Comparison of ENCODE assay signal across 9 cellular contexts in the genomic region with DNA sequence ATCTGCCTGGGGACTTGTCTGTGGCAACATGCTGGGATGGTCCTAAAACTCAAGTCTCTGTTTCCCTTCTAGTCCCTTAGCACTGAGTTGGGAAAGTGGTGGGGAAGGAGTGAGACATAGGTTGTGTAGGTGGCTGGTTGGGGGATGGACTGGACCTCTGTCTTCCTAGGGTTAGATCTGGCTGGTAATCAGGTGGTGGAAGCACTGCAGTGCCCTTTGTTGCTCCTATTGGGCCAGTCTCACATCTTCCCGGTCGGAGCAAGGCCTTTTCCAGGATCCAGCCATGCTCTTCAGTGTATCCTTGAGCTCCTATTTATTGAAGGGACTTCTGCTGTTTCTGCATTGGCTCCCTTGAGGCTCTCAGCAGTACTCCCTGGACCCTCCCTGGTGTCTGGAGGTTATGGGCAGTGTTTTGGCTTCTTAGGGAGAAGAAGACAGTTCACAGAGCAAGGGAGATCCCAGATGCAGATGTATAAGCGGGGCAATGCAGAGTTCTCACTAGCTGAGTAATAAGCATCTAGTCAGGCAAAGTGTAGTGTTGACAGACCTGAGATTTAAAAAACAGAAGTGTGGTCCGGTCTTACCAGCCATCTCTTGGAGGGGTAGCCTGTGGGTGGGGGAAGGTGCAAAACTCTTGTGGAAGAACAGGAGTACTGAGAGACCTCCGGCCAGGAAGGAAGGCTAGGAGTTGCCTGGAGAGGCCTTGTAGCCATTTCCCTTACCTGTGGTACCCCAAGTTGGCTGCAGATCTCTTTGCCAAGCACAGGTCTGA. TPM values are rescaled to one million over a fixed set of nuclear protein-coding genes. Genes with fewer than 3 reads are reported as not detected.
A peak's percentile ranks its signal among the peaks of the same experiment; 100 is the strongest.
DNase-seq lines count a peak whose midpoint lies in the region; ATAC-seq, FAIRE-seq and TF ChIP-seq lines count a peak whose summit lies in the region.
"Had no signal": no experiment of that assay in that cellular context is flagged by ENCODE, and none has a peak within 500 bp of the region (broad histone marks: within the 10 kb centered on the region; RNA-seq: fewer than 3 reads in every experiment).

No MANE protein-coding gene starts in this region.

- no peak for TF ChIP-seq POLR2A in GM12891 (IDR thresholded peaks at IDR 0.05; ENCODE audit: low read depth, low read length)
- no peak for TF ChIP-seq POLR2A in Peyer's patch (IDR thresholded peaks at IDR 0.05)
- TF ChIP-seq POLR2A in sigmoid colon (IDR thresholded peaks at IDR 0.05), result no peak

- peak overlapping the region; percentile 71 to 96 (median 90) for H3K27ac ChIP-seq in Peyer's patch
- peak overlapping the region; percentile 96 to 99 (median 99) for H3K27ac ChIP-seq in sigmoid colon

- TF ChIP-seq EP300 in sigmoid colon (IDR thresholded peaks at IDR 0.05), result no peak

- TF ChIP-seq CTCF in Peyer's patch (IDR thresholded peaks at IDR 0.05) (no peak), epithelial cell of proximal tubule (conservative IDR thresholded peaks at IDR 0.05; ENCODE audit: low read depth, low read length) (no peak), sigmoid colon (IDR thresholded peaks at IDR 0.05) (no peak)

- H3K27me3 ChIP-seq in Peyer's patch, result no peaks in the 10 kb centered on the region
- no peaks in the 10 kb centered on the region for H3K27me3 ChIP-seq in sigmoid colon

- WGBS in sigmoid colon, 2 donors, result 73 to 78% methylated on average over 5 of the region's 5 CpGs

- intact Hi-C loops in sigmoid colon (cut with DNase I), result loop anchor here (2.0 to 10.0 kb wide), 5 partner anchors 39 to 618 kb away; partner anchors contain the start of genes NRN1L, PSKH1, RANBP10 and RIPOR1

- H3K4me3 ChIP-seq in Peyer's patch (peak overlapping the region; percentile 87 to 94 (median 90)), epithelial cell of proximal tubule (ENCODE audit: low read depth, low read length) (peak overlapping the region; percentile 99), sigmoid colon (peak overlapping the region; percentile 67 to 89 (median 85))

- no peak for DNase-seq in GM12891 (ENCODE audit: insufficient read length, low spot score)
- no peak for DNase-seq in Peyer's patch
- DNase-seq in epithelial cell of proximal tubule (ENCODE audit: low read depth), result no peak
- no peak for DNase-seq in sigmoid colon
- DNase-seq in activated effector memory CD4-positive, alpha-beta T cell treated with anti-CD3 and anti-CD28 coated beads, Interleukin-2, amount 50 U/mL, for 16 hours, result no peak
- no peak for DNase-seq in NCI-H1092 treated with DMSO at 0.1 percent for 48 hours (lab: John Stamatoyannopoulos, UW)
- DNase-seq in dermis blood vessel endothelial cell, result no peak

- ATAC-seq in GM18873 (IDR thresholded peaks at IDR 0.05; ENCODE audit: low FRiP score, unreplicated experiment), result no peak

- H3K9me3 ChIP-seq in Peyer's patch (no peaks in the 10 kb centered on the region), sigmoid colon (no peaks in the 10 kb centered on the region)
- H3K9me3 ChIP-seq: mucosa of descending colon had no signal

- peaks cover 0 to 50% (median 41%) of the 10 kb centered on the region in 4 donors for H3K4me1 ChIP-seq in Peyer's patch
- peaks cover 0 to 62% (median 59%) of the 10 kb centered on the region in 4 donors for H3K4me1 ChIP-seq in sigmoid colon

- H3K36me3 ChIP-seq in Peyer's patch, result no peaks in the 10 kb centered on the region
- H3K36me3 ChIP-seq in sigmoid colon, result no peaks in the 10 kb centered on the region

- FAIRE-seq in GM12891 (lab: Jason Lieb, UNC), result no peak

TF ChIP-seq in GM12891, 5 proteins besides CTCF, POLR2A, EP300 and RAD21:
- TF ChIP-seq SPI1 (IDR thresholded peaks at IDR 0.05; ENCODE audit: low read depth, low read length) (peak; percentile 41; the same call in 1 of the 2 replicates), POU2F2 (IDR thresholded peaks at IDR 0.05; ENCODE audit: low read depth, low read length) (no peak)

RNA-seq across cellular contexts. Expression of gene NUTF2, which starts 1.3 kb away (rescaled TPM):
- 155 TPM for polyA plus RNA-seq in GM12891 (2012; ENCODE audit: low read depth, missing spikeins)
- total RNA-seq in Peyer's patch (10 to 100 TPM; 55.5 to 82.5 (median 69.1) TPM), epithelial cell of proximal tubule (219 and 549 TPM in 2 replicates), sigmoid colon (100 to 1,000 TPM in 1 of 4 donors, 10 to 100 TPM in 3; 50.8 to 106 (median 85.4) TPM), dermis blood vessel endothelial cell (176 and 260 TPM in 2 replicates)
- 100 to 1,000 TPM in 1 of 3 donors, 10 to 100 TPM in 2; 93.8 to 115 (median 99.7) TPM for polyA plus RNA-seq in sigmoid colon

RNA-seq across cellular contexts. Expression of gene CENPT, which starts 2.0 kb away (rescaled TPM):
- polyA plus RNA-seq in GM12891 (2012; ENCODE audit: low read depth, missing spikeins), result 28.0 TPM
- total RNA-seq in Peyer's patch (100 to 1,000 TPM in 2 of 4 donors, 10 to 100 TPM in 2; 64.8 to 138 (median 94.6) TPM), epithelial cell of proximal tubule (36.3 and 40.4 TPM in 2 replicates), sigmoid colon (10 to 100 TPM; 27.5 to 53.7 (median 41.8) TPM), dermis blood vessel endothelial cell (21.7 and 30.0 TPM in 2 replicates)
- 10 to 100 TPM in 2 of 3 donors, 1 to 10 TPM in 1; 9.6 to 38.3 (median 19.0) TPM for polyA plus RNA-seq in sigmoid colon

RNA-seq across cellular contexts. Expression of gene THAP11, which starts 3.4 kb away (rescaled TPM):
- 13.6 TPM for polyA plus RNA-seq in GM12891 (2012; ENCODE audit: low read depth, missing spikeins)
- total RNA-seq in Peyer's patch, result 10 to 100 TPM; 23.9 to 38.2 (median 31.7) TPM
- 33.7 and 45.7 TPM in 2 replicates for total RNA-seq in epithelial cell of proximal tubule
- total RNA-seq in sigmoid colon, result 10 to 100 TPM; 63.9 to 85.6 (median 75.2) TPM
- 10 to 100 TPM; 16.2 to 23.4 (median 20.8) TPM for polyA plus RNA-seq in sigmoid colon
- total RNA-seq in dermis blood vessel endothelial cell, result 62.3 and 64.0 TPM in 2 replicates

RNA-seq across cellular contexts. Expression of gene EDC4, which starts 27.4 kb away (rescaled TPM):
- polyA plus RNA-seq in GM12891 (2012; ENCODE audit: low read depth, missing spikeins), result 42.0 TPM
- total RNA-seq in Peyer's patch, result 100 to 1,000 TPM in 2 of 4 donors, 10 to 100 TPM in 2; 94.2 to 154 (median 114) TPM
- 61.1 and 61.2 TPM in 2 replicates for total RNA-seq in epithelial cell of proximal tubule
- total RNA-seq in sigmoid colon, result 10 to 100 TPM; 24.5 to 42.4 (median 32.2) TPM
- 10 to 100 TPM; 28.8 to 48.9 (median 42.3) TPM for polyA plus RNA-seq in sigmoid colon
- 58.2 and 85.1 TPM in 2 replicates for total RNA-seq in dermis blood vessel endothelial cell

RNA-seq across cellular contexts. Expression of gene TSNAXIP1, which starts 38.8 kb away (rescaled TPM):
- 0.45 TPM for polyA plus RNA-seq in GM12891 (2012; ENCODE audit: low read depth, missing spikeins)
- 1 to 10 TPM in 1 of 4 donors, under 1 TPM in 2, not detected in 1; 0.35 to 7.4 (median 0.94) TPM for total RNA-seq in Peyer's patch
- 0.07 and 0.52 TPM in 2 replicates for total RNA-seq in epithelial cell of proximal tubule
- total RNA-seq in sigmoid colon, result 1 to 10 TPM; 1.1 to 2.9 (median 1.8) TPM
- polyA plus RNA-seq in sigmoid colon, result under 1 TPM in 2 of 3 donors, not detected in 1; 0.60 to 0.92 TPM
- total RNA-seq in dermis blood vessel endothelial cell, result 0.47 and 0.85 TPM in 2 replicates
